8 cellular contexts compared by ENCODE assay signal in the genomic region with DNA sequence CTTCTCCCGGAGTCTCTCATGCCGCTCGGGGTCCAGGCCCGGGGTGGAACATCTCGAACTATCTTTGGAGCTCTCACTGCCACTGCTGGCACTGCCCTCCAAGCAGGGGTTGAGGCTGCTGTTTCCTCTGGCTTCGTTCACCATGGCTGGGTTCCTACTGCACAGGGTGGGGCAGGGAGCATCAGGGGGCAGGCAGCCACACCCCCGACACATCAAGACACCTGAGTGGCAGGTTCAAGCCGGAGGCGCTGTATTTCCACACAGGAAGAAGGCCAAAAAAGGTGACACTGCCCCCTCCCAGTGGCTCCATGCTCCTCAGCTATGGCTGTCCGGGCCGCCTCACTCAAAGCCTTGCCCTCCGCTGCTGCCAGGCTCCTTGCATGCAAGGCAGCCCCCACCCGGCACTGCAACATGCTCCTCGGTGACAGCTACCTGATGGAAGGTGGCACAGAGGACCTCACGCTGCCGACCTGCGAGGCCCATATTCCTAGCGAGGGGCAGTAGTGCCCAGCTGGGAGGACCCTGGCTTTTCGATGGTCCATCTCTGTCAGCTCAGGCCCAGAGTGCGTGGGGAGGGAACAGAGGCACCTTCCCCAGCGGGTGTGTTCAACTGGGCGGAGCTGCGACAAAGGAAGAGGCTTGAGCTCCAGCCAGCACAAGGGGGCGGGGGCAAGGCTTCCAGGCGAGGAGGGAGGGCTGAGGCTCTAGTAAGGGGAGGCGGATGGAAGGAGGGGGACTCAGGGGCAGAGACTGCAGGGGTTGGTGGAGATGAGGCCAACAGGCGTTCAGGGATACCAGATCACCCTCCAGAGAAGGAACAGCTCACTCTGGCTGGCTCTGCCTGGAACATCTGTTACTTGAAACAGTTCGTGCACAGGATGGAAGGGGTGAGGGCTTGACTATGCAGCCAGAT. TPM values are rescaled to one million over a fixed set of nuclear protein-coding genes. Genes with fewer than 3 reads are reported as not detected.
A peak's percentile ranks its signal among the peaks of the same experiment; 100 is the strongest.
DNase-seq lines count a peak whose midpoint lies in the region; ATAC-seq, FAIRE-seq and TF ChIP-seq lines count a peak whose summit lies in the region.

No MANE protein-coding gene starts in this region.

- ATAC-seq in HG02884 (IDR thresholded peaks at IDR 0.05; ENCODE audit: unreplicated experiment), result no peak

- TF ChIP-seq CTCF in liver (IDR thresholded peaks at IDR 0.05; ENCODE audit: low read depth, low read length, missing input control), result no peak

- no peaks in the 10 kb centered on the region for H3K27me3 ChIP-seq in duodenal mucosa (ENCODE audit: control insufficient read depth in 1 of 2, insufficient read depth in 2 of 2, low read length in 2 of 2)
- no peaks in the 10 kb centered on the region for H3K27me3 ChIP-seq in liver (ENCODE audit: control insufficient read depth in 4 of 4, insufficient read depth in 4 of 4, low read length in 3 of 4)

- DNase-seq in ACHN, result peak; percentile 94
- peak; percentile 72 for DNase-seq in GM19239 (ENCODE audit: insufficient read length, low spot score)
- DNase-seq in NCI-H2227 (lab: John Stamatoyannopoulos, UW; ENCODE audit: unreplicated experiment), result peak; percentile 94
- DNase-seq in activated CD4-positive, alpha-beta T cell treated with anti-CD3 and anti-CD28 coated beads, Interleukin-2, amount 50 U/mL, for 48 hours, result peak; percentile 72 to 78
- DNase-seq in stimulated activated CD4-positive, alpha-beta T cell treated with anti-CD3 and anti-CD28 coated beads, Interleukin-2, amount 100 ng/mL, for 4 hours (ENCODE audit: low read depth), result peak; percentile 49

- peak overlapping the region; percentile 61 to 89 for H3K9ac ChIP-seq in duodenal mucosa (ENCODE audit: low read depth in 1 of 2, low read length in 2 of 2)
- peak overlapping the region; percentile 48 to 56 for H3K9ac ChIP-seq in liver (ENCODE audit: low read depth in 1 of 2, low read length in 2 of 2)

- H3K27ac ChIP-seq in duodenal mucosa (ENCODE audit: low read depth, low read length) (peak overlapping the region; percentile 76), liver (ENCODE audit: low read depth in 1 of 2, low read length in 2 of 2) (peak overlapping the region; percentile 97 to 98)

- peak in 1 of 2 donors; percentile 48 for TF ChIP-seq RAD21 in liver (IDR thresholded peaks at IDR 0.05)

- in situ Hi-C loops in ACHN (cut with HindIII; ENCODE audit: low pct_ligation_motif_present, low pct_unique_long_range_greater_than_20kb, low sequenced_read_pairs), result no loop called here

- H3K9me3 ChIP-seq in duodenal mucosa (ENCODE audit: control insufficient read depth in 1 of 2, low read length in 2 of 2), result no peaks in the 10 kb centered on the region
- no peaks in the 10 kb centered on the region for H3K9me3 ChIP-seq in liver (ENCODE audit: control insufficient read depth in 4 of 4, low read length in 3 of 4)

- peak overlapping the region; percentile 73 for H3K4me3 ChIP-seq in duodenal mucosa (ENCODE audit: low read depth in 1 of 2, low read length in 2 of 2)
- peak overlapping the region; percentile 36 to 39 (median 36) for H3K4me3 ChIP-seq in liver (ENCODE audit: low read depth in 1 of 3, low read length in 3 of 3)

- H3K36me3 ChIP-seq in duodenal mucosa (ENCODE audit: control insufficient read depth in 1 of 2, insufficient read depth in 2 of 2, low read length in 2 of 2), result peaks cover 23 to 38% of the 10 kb centered on the region in 2 donors
- peaks cover 4 to 23% (median 16%) of the 10 kb centered on the region in 4 donors for H3K36me3 ChIP-seq in liver (ENCODE audit: control insufficient read depth in 4 of 4, insufficient read depth in 3 of 4, low read depth in 1 of 4, low read length in 3 of 4)

- WGBS in liver, result 39% methylated on average over 28 of the region's 28 CpGs

- H3K4me1 ChIP-seq in duodenal mucosa (ENCODE audit: control insufficient read depth in 1 of 2, insufficient read depth in 2 of 2, low read length in 2 of 2) (peaks cover 50 to 51% of the 10 kb centered on the region in 2 donors), liver (ENCODE audit: control insufficient read depth in 4 of 4, insufficient read depth in 4 of 4, low read length in 3 of 4) (peaks cover 7 to 53% (median 41%) of the 10 kb centered on the region in 4 donors)

- peak; percentile 91 for FAIRE-seq in GM19239 (lab: Jason Lieb, UNC)

TF ChIP-seq in liver, 16 proteins besides CTCF, POLR2A, EP300 and RAD21:
- TF ChIP-seq, protein P1, sequence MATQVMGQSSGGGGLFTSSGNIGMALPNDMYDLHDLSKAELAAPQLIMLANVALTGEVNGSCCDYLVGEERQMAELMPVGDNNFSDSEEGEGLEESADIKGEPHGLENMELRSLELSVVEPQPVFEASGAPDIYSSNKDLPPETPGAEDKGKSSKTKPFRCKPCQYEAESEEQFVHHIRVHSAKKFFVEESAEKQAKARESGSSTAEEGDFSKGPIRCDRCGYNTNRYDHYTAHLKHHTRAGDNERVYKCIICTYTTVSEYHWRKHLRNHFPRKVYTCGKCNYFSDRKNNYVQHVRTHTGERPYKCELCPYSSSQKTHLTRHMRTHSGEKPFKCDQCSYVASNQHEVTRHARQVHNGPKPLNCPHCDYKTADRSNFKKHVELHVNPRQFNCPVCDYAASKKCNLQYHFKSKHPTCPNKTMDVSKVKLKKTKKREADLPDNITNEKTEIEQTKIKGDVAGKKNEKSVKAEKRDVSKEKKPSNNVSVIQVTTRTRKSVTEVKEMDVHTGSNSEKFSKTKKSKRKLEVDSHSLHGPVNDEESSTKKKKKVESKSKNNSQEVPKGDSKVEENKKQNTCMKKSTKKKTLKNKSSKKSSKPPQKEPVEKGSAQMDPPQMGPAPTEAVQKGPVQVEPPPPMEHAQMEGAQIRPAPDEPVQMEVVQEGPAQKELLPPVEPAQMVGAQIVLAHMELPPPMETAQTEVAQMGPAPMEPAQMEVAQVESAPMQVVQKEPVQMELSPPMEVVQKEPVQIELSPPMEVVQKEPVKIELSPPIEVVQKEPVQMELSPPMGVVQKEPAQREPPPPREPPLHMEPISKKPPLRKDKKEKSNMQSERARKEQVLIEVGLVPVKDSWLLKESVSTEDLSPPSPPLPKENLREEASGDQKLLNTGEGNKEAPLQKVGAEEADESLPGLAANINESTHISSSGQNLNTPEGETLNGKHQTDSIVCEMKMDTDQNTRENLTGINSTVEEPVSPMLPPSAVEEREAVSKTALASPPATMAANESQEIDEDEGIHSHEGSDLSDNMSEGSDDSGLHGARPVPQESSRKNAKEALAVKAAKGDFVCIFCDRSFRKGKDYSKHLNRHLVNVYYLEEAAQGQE (IDR thresholded peaks at IDR 0.05), result no peak
- peak; percentile 41 for TF ChIP-seq SP1 (IDR thresholded peaks at IDR 0.05)
- no peak for TF ChIP-seq FOXA2 (IDR thresholded peaks at IDR 0.05)

RNA-seq across cellular contexts. Expression of a gene that starts 2.5 kb away (rescaled TPM):
- total RNA-seq in liver, result 10 to 100 TPM; 27.6 to 29.0 TPM
- 1 to 10 TPM; 5.5 to 9.0 TPM for polyA plus RNA-seq in liver

RNA-seq across cellular contexts. Expression of a gene that starts 2.8 kb away (rescaled TPM):
- total RNA-seq in liver, result 1 to 10 TPM; 5.6 to 9.0 TPM
- 1 to 10 TPM; 5.0 to 7.3 TPM for polyA plus RNA-seq in liver

RNA-seq across cellular contexts. Expression of a gene that starts 41.2 kb away (rescaled TPM):
- not detected for total RNA-seq in liver
- under 1 TPM in 1 of 2 donors, not detected in 1; 0.37 TPM for polyA plus RNA-seq in liver

RNA-seq across cellular contexts. Expression of a gene that starts 44.4 kb away (rescaled TPM):
- total RNA-seq in liver, result not detected
- polyA plus RNA-seq in liver, result under 1 TPM in 1 of 2 donors, not detected in 1; 0.12 TPM

RNA-seq across cellular contexts. Expression of a gene that starts 55.5 kb away (rescaled TPM):
- total RNA-seq in liver, result not detected
- not detected for polyA plus RNA-seq in liver
